Comparison of ENCODE assay signal across 8 cellular contexts in the genomic region with DNA sequence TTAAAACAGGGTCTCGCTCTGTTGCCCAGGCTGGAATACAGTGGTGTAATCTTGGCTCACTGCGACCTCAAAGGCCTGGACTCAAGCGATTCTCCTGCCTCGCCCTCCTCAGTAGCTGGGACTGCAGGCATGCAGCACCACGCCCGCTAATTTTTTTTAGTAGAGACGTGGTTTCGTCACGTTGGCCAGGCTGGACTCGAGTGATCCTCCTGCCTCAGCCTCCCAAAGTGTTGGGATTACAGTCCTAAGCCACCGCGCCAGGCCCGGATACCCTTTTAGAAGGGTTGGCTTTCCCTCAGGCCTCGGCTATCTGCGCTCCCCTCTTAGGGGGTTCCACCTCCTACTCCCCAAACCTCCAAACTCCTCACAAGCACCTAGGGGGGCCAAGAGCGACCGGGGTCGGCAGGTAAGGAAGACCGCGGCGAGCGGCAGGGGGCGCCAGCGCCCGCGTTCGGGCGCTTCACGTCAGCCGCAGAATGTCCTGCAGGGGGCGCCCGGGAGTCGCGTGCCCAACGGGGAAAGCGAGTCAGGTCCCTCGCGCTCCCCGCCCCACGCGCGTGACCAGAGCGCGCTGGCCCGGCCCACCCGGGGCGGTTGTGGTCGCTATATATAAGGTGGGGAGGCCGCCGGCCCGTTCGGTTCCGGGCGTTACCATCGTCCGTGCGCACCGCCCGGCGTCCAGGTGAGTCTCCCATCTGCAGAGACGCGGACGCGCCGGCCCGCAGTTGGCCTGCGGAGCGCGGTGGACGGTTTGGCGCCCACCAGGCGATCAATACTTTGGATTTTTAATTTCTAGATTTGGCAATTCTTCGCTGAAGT. TPM values are rescaled to one million over a fixed set of nuclear protein-coding genes. Genes with fewer than 3 reads are reported as not detected.
A peak's percentile ranks its signal among the peaks of the same experiment; 100 is the strongest.
DNase-seq lines count a peak whose midpoint lies in the region; ATAC-seq, FAIRE-seq and TF ChIP-seq lines count a peak whose summit lies in the region.

No MANE protein-coding gene starts in this region.

- intact Hi-C loops in PC-9 (cut with micrococcal nuclease; ENCODE audit: unreplicated experiment): loop anchor here (1.0 kb wide), 2 partner anchors 27 to 181 kb away; no protein-coding TSS in a partner anchor
- intact Hi-C loops in ovary (cut with DNase I): no loop called here
- intact Hi-C loops in tibial artery (cut with DNase I; ENCODE audit: low total_unique reads): no loop called here

- H3K79me2 ChIP-seq in PC-9 (ENCODE audit: low read depth): no peaks in the 10 kb centered on the region

- POLR2A ChIA-PET in PC-9 (lab: Charles Lee; ENCODE audit: unreplicated experiment): interaction anchor here (0.6 kb wide), 2 partner anchors 18 to 26 kb away, joined by 3 read pairs; no protein-coding TSS in a partner anchor

- H3K36me3 Mint-ChIP-seq in glutamatergic neuron (ENCODE audit: unreplicated experiment): no peaks in the 10 kb centered on the region

- no peaks in the 10 kb centered on the region for H4K20me1 ChIP-seq in PC-9 (ENCODE audit: insufficient read depth)

- 15 to 17% (median 17%) methylated on average over 70 to 73 of the region's 73 CpGs for WGBS in ovary, 3 donors

- no peak overlapping the region for H3K4me3 Mint-ChIP-seq in glutamatergic neuron (ENCODE audit: unreplicated experiment)

- peak; percentile 67 for ATAC-seq in HG03039 (IDR thresholded peaks at IDR 0.05; ENCODE audit: unreplicated experiment)

- no peaks in the 10 kb centered on the region for H3K9me3 Mint-ChIP-seq in glutamatergic neuron (ENCODE audit: unreplicated experiment)

- H3K4me1 ChIP-seq in PC-9 (replicated peaks; ENCODE audit: insufficient read depth) (peaks cover 11% of the 10 kb centered on the region), ovary (ENCODE audit: insufficient read depth) (no peaks in the 10 kb centered on the region), tibial artery (peaks cover 0 to 7% (median 2%) of the 10 kb centered on the region in 4 donors)

- no peaks in the 10 kb centered on the region for H3K4me1 Mint-ChIP-seq in glutamatergic neuron (ENCODE audit: low read depth, unreplicated experiment)

- H3K4me2 ChIP-seq in PC-9: peak overlapping the region; percentile 77

- H3K36me3 ChIP-seq in PC-9 (ENCODE audit: low read depth) (no peaks in the 10 kb centered on the region), ovary (no peaks in the 10 kb centered on the region), tibial artery (no peaks in the 10 kb centered on the region)

- H3K4me3 ChIP-seq in PC-9: peak overlapping the region; percentile 51; the same call in 1 of the 2 replicates
- H3K4me3 ChIP-seq in ovary: peak overlapping the region; percentile 34
- peak overlapping the region; percentile 23 to 26 for H3K4me3 ChIP-seq in tibial artery

- CTCF ChIA-PET in PC-9 (lab: Charles Lee): interaction anchor here (0.9 to 1.7 kb wide), 8 partner anchors 14 to 267 kb away, joined by 3 to 12 read pairs (median 4); no protein-coding TSS in a partner anchor

- no peak overlapping the region for H3K27ac Mint-ChIP-seq in glutamatergic neuron (ENCODE audit: unreplicated experiment)

- peak overlapping the region; percentile 66; the same call in 1 of the 2 replicates for H2AFZ ChIP-seq in PC-9

- TF ChIP-seq CTCF in PC-9 (conservative IDR thresholded peaks at IDR 0.05): peak; percentile 99
- TF ChIP-seq CTCF in glutamatergic neuron (IDR thresholded peaks at IDR 0.05; ENCODE audit: partially characterized antibody, unreplicated experiment): peak; percentile 100
- TF ChIP-seq CTCF in ovary (IDR thresholded peaks at IDR 0.05): peak; percentile 35 to 68 (median 51)
- TF ChIP-seq CTCF in tibial artery (IDR thresholded peaks at IDR 0.05): peak; percentile 77 to 81

- DNase-seq in GM12892 (ENCODE audit: insufficient read length) (peak; percentile 82), PC-9 (peak in 1 of 2 experiments; percentile 74), glutamatergic neuron (peak; percentile 80), ovary (peak; percentile 33 to 76 (median 59)), tibial artery (peak in 1 of 2 donors; percentile 33), NCI-H1930 (lab: John Stamatoyannopoulos, UW) (no peak)
- DNase-seq in activated naive CD4-positive, alpha-beta T cell (lab: John Stamatoyannopoulos, UW): peak; percentile 72 to 89 (median 84)

- peaks cover 2% of the 10 kb centered on the region for H3K27me3 Mint-ChIP-seq in glutamatergic neuron (ENCODE audit: unreplicated experiment)

- no TSS peak for BruUV-seq in PC-9 (replicated peaks; lab: Mats Ljungman, UMichigan)

- TF ChIP-seq POLR2A in GM12892 (IDR thresholded peaks at IDR 0.05; ENCODE audit: low read depth, low read length): no peak
- TF ChIP-seq POLR2A in ovary (IDR thresholded peaks at IDR 0.05): no peak

- no peaks in the 10 kb centered on the region for H3K9me3 ChIP-seq in PC-9 (ENCODE audit: insufficient read depth, low read depth)
- H3K9me3 ChIP-seq in ovary: no peaks in the 10 kb centered on the region
- no peaks in the 10 kb centered on the region for H3K9me3 ChIP-seq in tibial artery

- no peak for TF ChIP-seq EP300 in ovary (IDR thresholded peaks at IDR 0.05)

- peak; percentile 89 for FAIRE-seq in GM12892 (lab: Jason Lieb, UNC)

- no peaks in the 10 kb centered on the region for H3K9me2 ChIP-seq in PC-9 (ENCODE audit: insufficient read depth)

- no peak overlapping the region for H3K27ac ChIP-seq in PC-9
- no peak overlapping the region for H3K27ac ChIP-seq in ovary
- no peak overlapping the region for H3K27ac ChIP-seq in tibial artery

- no peaks in the 10 kb centered on the region for H3K27me3 ChIP-seq in PC-9 (ENCODE audit: insufficient read depth, low read depth)
- H3K27me3 ChIP-seq in ovary: no peaks in the 10 kb centered on the region
- H3K27me3 ChIP-seq in tibial artery: peaks cover 0 to 4% of the 10 kb centered on the region in 2 donors

- peaks cover 4% of the 10 kb centered on the region; the same call in 1 of the 2 replicates for H3F3A ChIP-seq in PC-9 (ENCODE audit: insufficient read depth, low read depth)

RNA-seq across cellular contexts. Expression of a gene that starts 51.8 kb away (rescaled TPM):
- 81.7 TPM for polyA plus RNA-seq in GM12892 (2012; ENCODE audit: missing spikeins)
- total RNA-seq in PC-9 (2021): 9.8 and 10.0 TPM in 2 replicates
- 51.2 TPM for total RNA-seq in glutamatergic neuron (ENCODE audit: unreplicated experiment)
- total RNA-seq in ovary: 100 to 1,000 TPM in 6 of 7 donors, 10 to 100 TPM in 1; 43.6 to 218 (median 160) TPM
- 100 to 1,000 TPM; 104 to 116 TPM for polyA plus RNA-seq in ovary

Comparison
In these comparisons a context has a peak if more than half of its experiments do, and no peak if none do; other contexts are left out.
1. DNase-seq: peak in GM12892 (single experiment), activated naive CD4-positive, alpha-beta T cell (4 of 4), glutamatergic neuron (single experiment) and ovary (5 of 5); none in NCI-H1930 (0 of 2).
2. Peak in every context shown above with its lines, with median percentiles within 50 percentile points of each other: H3K4me3 ChIP-seq and CTCF ChIP-seq.